In genomic region chr20:432677-433299, GRCh38 we compare ENCODE assay signal across 1 cellular context.
TF ChIP-seq lines count a peak whose summit lies in the region.

No MANE protein-coding gene starts in this region.

TF ChIP-seq in HepG2, 621 proteins besides CTCF, POLR2A, EP300 and RAD21 (continues in another document):
- TF ChIP-seq DMTF1 (CRISPR knock-in tag; IDR thresholded peaks at IDR 0.05), result no peak
- 0 out of 2 replicates have a peak, but pooled peaks have one; percentile 43 for TF ChIP-seq NR1H2 (CRISPR knock-in tag; IDR thresholded peaks at IDR 0.05; ENCODE audit: borderline replicate concordance, low read depth)
- no peak for TF ChIP-seq KLF12 (CRISPR knock-in tag; IDR thresholded peaks at IDR 0.05; ENCODE audit: borderline replicate concordance)
- TF ChIP-seq AGO1 (IDR thresholded peaks at IDR 0.05; ENCODE audit: low read depth, low read length, poor library complexity, severe bottlenecking), result peak; percentile 27
- TF ChIP-seq POLR2G (IDR thresholded peaks at IDR 0.05; ENCODE audit: low read depth, low read length), result peak; percentile 46
- TF ChIP-seq HOXD1 (CRISPR knock-in tag; IDR thresholded peaks at IDR 0.05), result no peak
- TF ChIP-seq ZNF704 (CRISPR knock-in tag; IDR thresholded peaks at IDR 0.05; ENCODE audit: borderline replicate concordance), result 0 out of 2 replicates have a peak, but pooled peaks have one; percentile 28
- TF ChIP-seq ZNF333 (CRISPR knock-in tag; IDR thresholded peaks at IDR 0.05; ENCODE audit: borderline replicate concordance), result 0 out of 2 replicates have a peak, but pooled peaks have one; percentile 46
- TF ChIP-seq HIVEP1 (CRISPR knock-in tag; IDR thresholded peaks at IDR 0.05), result no peak
- TF ChIP-seq MAX (IDR thresholded peaks at IDR 0.05), result no peak
- no peak for TF ChIP-seq GLI4 (CRISPR knock-in tag; IDR thresholded peaks at IDR 0.05; ENCODE audit: borderline replicate concordance)
- no peak for TF ChIP-seq KDM5A (IDR thresholded peaks at IDR 0.05; ENCODE audit: borderline replicate concordance, low read length)
- TF ChIP-seq ZNF770 (CRISPR knock-in tag; IDR thresholded peaks at IDR 0.05), result no peak
- TF ChIP-seq ZBTB40 (IDR thresholded peaks at IDR 0.05), result no peak
- no peak for TF ChIP-seq ZBTB40 (CRISPR knock-in tag; IDR thresholded peaks at IDR 0.05)
- no peak for TF ChIP-seq HNF4A (CRISPR knock-in tag; IDR thresholded peaks at IDR 0.05)
- TF ChIP-seq FOXC1 (CRISPR knock-in tag; IDR thresholded peaks at IDR 0.05; ENCODE audit: borderline replicate concordance), result 0 out of 2 replicates have a peak, but pooled peaks have one; percentile 6
- peak; percentile 37; the same call in 1 of the 2 replicates for TF ChIP-seq TBX2 (CRISPR knock-in tag; IDR thresholded peaks at IDR 0.05; ENCODE audit: borderline replicate concordance)
- no peak for TF ChIP-seq ZNF354B (CRISPR knock-in tag; IDR thresholded peaks at IDR 0.05)
- TF ChIP-seq MED1 (CRISPR knock-in tag; IDR thresholded peaks at IDR 0.05), result no peak
- no peak for TF ChIP-seq ATAD3A (CRISPR knock-in tag; IDR thresholded peaks at IDR 0.05)
- no peak for TF ChIP-seq SRY (CRISPR knock-in tag; IDR thresholded peaks at IDR 0.05)
- TF ChIP-seq NCOA1 (CRISPR knock-in tag; IDR thresholded peaks at IDR 0.05), result no peak
- TF ChIP-seq ZNF543 (CRISPR knock-in tag; IDR thresholded peaks at IDR 0.05), result 0 out of 2 replicates have a peak, but pooled peaks have one; percentile 25
- 0 out of 2 replicates have a peak, but pooled peaks have one; percentile 41 for TF ChIP-seq ZNF230 (CRISPR knock-in tag; IDR thresholded peaks at IDR 0.05)
- TF ChIP-seq ZBTB44 (CRISPR knock-in tag; IDR thresholded peaks at IDR 0.05), result no peak
- TF ChIP-seq ZNF629 (CRISPR knock-in tag; conservative IDR thresholded peaks at IDR 0.05), result 0 out of 2 replicates have a peak, but pooled peaks have one; percentile 40
- TF ChIP-seq ZNF883 (CRISPR knock-in tag; IDR thresholded peaks at IDR 0.05; ENCODE audit: not compliant biosample characterization), result no peak
- 0 out of 2 replicates have a peak, but pooled peaks have one; percentile 18 for TF ChIP-seq ZNF724P (CRISPR knock-in tag; IDR thresholded peaks at IDR 0.05; ENCODE audit: borderline replicate concordance)
- TF ChIP-seq SMAD3 (CRISPR knock-in tag; IDR thresholded peaks at IDR 0.05), result no peak
- TF ChIP-seq HNF1A (IDR thresholded peaks at IDR 0.05; ENCODE audit: low read depth), result no peak
- no peak for TF ChIP-seq HNF1A (CRISPR knock-in tag; IDR thresholded peaks at IDR 0.05; ENCODE audit: borderline replicate concordance)
- 0 out of 2 replicates have a peak, but pooled peaks have one; percentile 2 for TF ChIP-seq ZHX1 (CRISPR knock-in tag; IDR thresholded peaks at IDR 0.05; ENCODE audit: low read depth)
- TF ChIP-seq IRX3 (CRISPR knock-in tag; IDR thresholded peaks at IDR 0.05; ENCODE audit: borderline replicate concordance, low read depth), result no peak
